Comparison of ENCODE assay signal across 21 cellular contexts in the genomic region with DNA sequence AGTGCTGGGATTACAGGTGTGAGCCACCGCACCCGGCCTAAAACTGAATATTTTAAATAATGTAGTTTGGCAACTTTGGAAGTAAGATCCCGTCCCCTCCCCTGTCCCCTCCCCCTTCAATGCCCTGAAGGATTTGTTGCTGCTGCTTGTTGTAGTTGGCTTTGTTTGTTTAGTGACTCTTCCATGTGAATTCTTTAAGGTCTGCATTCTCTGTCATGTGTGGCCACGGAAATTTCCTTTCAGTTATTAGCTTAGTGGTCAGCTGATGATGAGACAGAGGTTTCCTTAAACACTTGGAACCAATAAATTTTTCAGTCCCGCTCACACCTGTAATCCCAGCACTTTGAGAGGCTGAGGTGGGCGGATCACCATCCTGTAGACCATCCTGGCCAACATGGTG.
DNase-seq lines count a peak whose midpoint lies in the region; ATAC-seq, FAIRE-seq and TF ChIP-seq lines count a peak whose summit lies in the region.
"Had no signal": no experiment of that assay in that cellular context is flagged by ENCODE, and none has a peak within 500 bp of the region (broad histone marks: within the 10 kb centered on the region; RNA-seq: fewer than 3 reads in every experiment).

No MANE protein-coding gene starts in this region.

- H2AFZ ChIP-seq in GM12878 (ENCODE audit: control insufficient read depth, low read depth, low read length) = no peak overlapping the region

- no peak for FAIRE-seq in A549 (lab: Jason Lieb, UNC)
- FAIRE-seq in GM12878 (lab: Jason Lieb, UNC) = peak; percentile 64

- RAD21 ChIA-PET in GM12878 (lab: Charles Lee; ENCODE audit: unreplicated experiment) = no interaction called here

- no peaks in the 10 kb centered on the region for H3K9me3 ChIP-seq in A549
- no peaks in the 10 kb centered on the region for H3K9me3 ChIP-seq in GM12878 (replicated peaks; ENCODE audit: control insufficient read depth, insufficient read depth, low read length)
- H3K9me3 ChIP-seq: BLaER1, MG63 had no signal

- TF ChIP-seq RAD21 in A549 (conservative IDR thresholded peaks at IDR 0.05 in 1 of 2, IDR thresholded peaks at IDR 0.05 in 1 of 2) (no peak), GM12878 (IDR thresholded peaks at IDR 0.05; ENCODE audit: insufficient read depth, low read depth, low read length) (no peak)

- TF ChIP-seq POLR2A in A549 (IDR thresholded peaks at IDR 0.05; ENCODE audit: low read length) = no peak
- TF ChIP-seq POLR2A in GM12878 (IDR thresholded peaks at IDR 0.05; ENCODE audit: low read depth, low read length) = no peak

- 48% methylated on average over 6 of the region's 6 CpGs for WGBS in A549 (ENCODE audit: missing lambda C conversion rate)
- 67% methylated on average over 6 of the region's 6 CpGs for WGBS in GM12878 (ENCODE audit: insufficient coverage, insufficient replicate concordance, low lambda C conversion rate, missing lambda C conversion rate)

- H3K79me2 ChIP-seq in GM12878 (ENCODE audit: control insufficient read depth, insufficient read depth, low read length) = no peaks in the 10 kb centered on the region

- no peak overlapping the region for H3K9ac ChIP-seq in GM12878 (ENCODE audit: control insufficient read depth, insufficient read depth, low read length)
- H3K9ac ChIP-seq: BLaER1, KMS-11 had no signal

- H3K27ac ChIP-seq in A549 (no peak overlapping the region), GM12878 (ENCODE audit: control insufficient read depth, insufficient read depth) (no peak overlapping the region)
- H3K27ac ChIP-seq: BLaER1, KMS-11 had no signal

- H3K4me3 ChIP-seq in A549 (no peak overlapping the region), GM12878 (no peak overlapping the region)
- H3K4me3 ChIP-seq: BLaER1, MG63 had no signal

- no peaks in the 10 kb centered on the region for H4K20me1 ChIP-seq in GM12878 (ENCODE audit: control insufficient read depth, insufficient read depth)
- H4K20me1 ChIP-seq: BLaER1 had no signal

- no peak for TF ChIP-seq EP300 in A549 (IDR thresholded peaks at IDR 0.05)
- TF ChIP-seq EP300 in GM12878 (IDR thresholded peaks at IDR 0.05; ENCODE audit: borderline replicate concordance in 1 of 2, control insufficient read depth in 1 of 2, low read depth in 2 of 2, low read length in 2 of 2) = no peak

- SMC1A ChIA-PET in GM12878 (lab: Charles Lee; ENCODE audit: uncharacterized antibody, unreplicated experiment) = no interaction called here

- H3K4me1 ChIP-seq in A549 = peaks cover 9% of the 10 kb centered on the region; the same call in 1 of the 3 replicates
- H3K4me1 ChIP-seq in GM12878 (ENCODE audit: control insufficient read depth, insufficient read depth, low read length) = peaks cover 4% of the 10 kb centered on the region; the same call in 1 of the 2 replicates
- H3K4me1 ChIP-seq: BLaER1 had no signal

- POLR2A ChIA-PET in A549 (lab: Yijun Ruan, JAX) = no interaction called here
- POLR2A ChIA-PET in GM12878 (lab: Charles Lee) = no interaction called here

- TF ChIP-seq CTCF in A549 (IDR thresholded peaks at IDR 0.05) = no peak
- TF ChIP-seq CTCF in GM12878 (IDR thresholded peaks at IDR 0.05 in 2 of 3, conservative IDR thresholded peaks at IDR 0.05 in 1 of 3; ENCODE audit: control insufficient read depth in 2 of 3, extremely low read depth in 1 of 3, insufficient read depth in 1 of 3, low read depth in 3 of 3, low read length in 3 of 3) = no peak

- BruUV-seq in GM12878 (replicated peaks; lab: Mats Ljungman, UMichigan) = no TSS peak

- DNase-seq in A549 (ENCODE audit: low read depth in 1 of 2, low spot score in 1 of 2) (peak; percentile 9 to 14), HT1080 (ENCODE audit: low read depth) (peak; percentile 10), GM12878 (ENCODE audit: low read depth, low spot score) (no peak), kidney glomerular epithelial cell (lab: John Stamatoyannopoulos, UW) (peak; percentile 12), NCI-H2107 treated with DMSO at 0.1 percent for 48 hours (lab: John Stamatoyannopoulos, UW; ENCODE audit: unreplicated experiment) (no peak), EL (no peak), GM19238 (ENCODE audit: insufficient read length, low spot score) (no peak)
- DNase-seq: Calu3; CD4-positive, alpha-beta memory T cell; H9; MG63; NCI-H1048; NCI-H1436 treated with DMSO at 0.1 percent for 48 hours; NCI-H2081 treated with DMSO at 0.1 percent for 48 hours; NCI-H510A; NCI-H748 treated with DMSO at 0.1 percent for 48 hours; NK-92 treated with Interleukin-12 subunit alpha and Interleukin-12 subunit beta, amount 100 ng/mL, for 24 hours; SHP77 treated with DMSO at 0.1 percent for 48 hours had no signal

- 0 out of 3 replicates have a peak overlapping the region, but pooled peaks have one; percentile 14 for H3K4me2 ChIP-seq in A549
- no peak overlapping the region for H3K4me2 ChIP-seq in GM12878 (ENCODE audit: control insufficient read depth, insufficient read depth)
- H3K4me2 ChIP-seq: BLaER1, KMS-11 had no signal

- in situ Hi-C loops in GM12878 (cut with MboI) = no loop called here

- intact Hi-C loops in GM12878 (cut with micrococcal nuclease; ENCODE audit: unreplicated experiment) = no loop called here

- H3K36me3 ChIP-seq in GM12878 (ENCODE audit: control insufficient read depth in 2 of 2, insufficient read depth in 2 of 2, low read length in 1 of 2) = no peaks in the 10 kb centered on the region
- H3K36me3 ChIP-seq: BLaER1, MG63 had no signal

- H3K27me3 ChIP-seq in GM12878 (replicated peaks in 1 of 2; ENCODE audit: control insufficient read depth in 2 of 2, insufficient read depth in 2 of 2, low read length in 1 of 2) = no peaks in the 10 kb centered on the region
- H3K27me3 ChIP-seq: BLaER1, MG63 had no signal

- CTCF ChIA-PET in A549 (lab: Yijun Ruan, JAX) (no interaction called here), GM12878 (lab: Yijun Ruan, JAX) (no interaction called here)

- peak in 1 of 2 experiments; percentile 43; a peak in 1 of 6 replicates for ATAC-seq in A549
- no peak for ATAC-seq in GM12878
- no peak for ATAC-seq in GM18502 (IDR thresholded peaks at IDR 0.05; ENCODE audit: poor library complexity, unreplicated experiment)

TF ChIP-seq in A549, 52 proteins besides CTCF, POLR2A, EP300 and RAD21:
- TF ChIP-seq HOXA7 (CRISPR knock-in tag; IDR thresholded peaks at IDR 0.05) (no peak), SMC3 (IDR thresholded peaks at IDR 0.05) (no peak), FOSL2 (IDR thresholded peaks at IDR 0.05) (no peak), FOSL2 (CRISPR knock-in tag; IDR thresholded peaks at IDR 0.05) (peak; percentile 25; the same call in 1 of the 2 replicates), CHD2 (IDR thresholded peaks at IDR 0.05; ENCODE audit: low read length, partially characterized antibody) (no peak)

TF ChIP-seq in GM12878, 131 proteins besides CTCF, POLR2A, EP300 and RAD21:
- TF ChIP-seq RFX5 (IDR thresholded peaks at IDR 0.05; ENCODE audit: low read depth, low read length) = no peak
- no peak for TF ChIP-seq MEF2B (IDR thresholded peaks at IDR 0.05; ENCODE audit: partially characterized antibody, poor library complexity, severe bottlenecking)
- TF ChIP-seq, protein P1, sequence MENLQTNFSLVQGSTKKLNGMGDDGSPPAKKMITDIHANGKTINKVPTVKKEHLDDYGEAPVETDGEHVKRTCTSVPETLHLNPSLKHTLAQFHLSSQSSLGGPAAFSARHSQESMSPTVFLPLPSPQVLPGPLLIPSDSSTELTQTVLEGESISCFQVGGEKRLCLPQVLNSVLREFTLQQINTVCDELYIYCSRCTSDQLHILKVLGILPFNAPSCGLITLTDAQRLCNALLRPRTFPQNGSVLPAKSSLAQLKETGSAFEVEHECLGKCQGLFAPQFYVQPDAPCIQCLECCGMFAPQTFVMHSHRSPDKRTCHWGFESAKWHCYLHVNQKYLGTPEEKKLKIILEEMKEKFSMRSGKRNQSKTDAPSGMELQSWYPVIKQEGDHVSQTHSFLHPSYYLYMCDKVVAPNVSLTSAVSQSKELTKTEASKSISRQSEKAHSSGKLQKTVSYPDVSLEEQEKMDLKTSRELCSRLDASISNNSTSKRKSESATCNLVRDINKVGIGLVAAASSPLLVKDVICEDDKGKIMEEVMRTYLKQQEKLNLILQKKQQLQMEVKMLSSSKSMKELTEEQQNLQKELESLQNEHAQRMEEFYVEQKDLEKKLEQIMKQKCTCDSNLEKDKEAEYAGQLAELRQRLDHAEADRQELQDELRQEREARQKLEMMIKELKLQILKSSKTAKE (IDR thresholded peaks at IDR 0.05; ENCODE audit: low read depth, poor library complexity, severe bottlenecking) = no peak
- no peak for TF ChIP-seq YBX1 (IDR thresholded peaks at IDR 0.05)
- TF ChIP-seq, protein P2, sequence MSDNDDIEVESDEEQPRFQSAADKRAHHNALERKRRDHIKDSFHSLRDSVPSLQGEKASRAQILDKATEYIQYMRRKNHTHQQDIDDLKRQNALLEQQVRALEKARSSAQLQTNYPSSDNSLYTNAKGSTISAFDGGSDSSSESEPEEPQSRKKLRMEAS (IDR thresholded peaks at IDR 0.05; ENCODE audit: low read depth, low read length) = no peak
- TF ChIP-seq PML (IDR thresholded peaks at IDR 0.05; ENCODE audit: low read length) = no peak
- no peak for TF ChIP-seq MXI1 (IDR thresholded peaks at IDR 0.05; ENCODE audit: low read depth, low read length)
- no peak for TF ChIP-seq JUNB (IDR thresholded peaks at IDR 0.05)
- no peak for TF ChIP-seq MYB (IDR thresholded peaks at IDR 0.05; ENCODE audit: borderline replicate concordance, low read depth, low read length)
- no peak for TF ChIP-seq FOS (IDR thresholded peaks at IDR 0.05; ENCODE audit: borderline replicate concordance, extremely low read depth, insufficient read length)
- TF ChIP-seq, protein P3, sequence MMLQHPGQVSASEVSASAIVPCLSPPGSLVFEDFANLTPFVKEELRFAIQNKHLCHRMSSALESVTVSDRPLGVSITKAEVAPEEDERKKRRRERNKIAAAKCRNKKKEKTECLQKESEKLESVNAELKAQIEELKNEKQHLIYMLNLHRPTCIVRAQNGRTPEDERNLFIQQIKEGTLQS (IDR thresholded peaks at IDR 0.05; ENCODE audit: borderline replicate concordance, extremely low read depth, low read depth, low read length) = no peak
- no peak for TF ChIP-seq CHD2 (IDR thresholded peaks at IDR 0.05; ENCODE audit: borderline replicate concordance, low read depth, low read length)
- no peak for TF ChIP-seq MTA3 (IDR thresholded peaks at IDR 0.05; ENCODE audit: borderline replicate concordance, low read length)

Comparison
In these comparisons a context has a peak if more than half of its experiments do, and no peak if none do; other contexts are left out.
1. DNase-seq: peak in A549 (2 of 2), HT1080 (single experiment) and kidney glomerular epithelial cell (single experiment); none in GM12878 (single experiment), NCI-H2107 treated with DMSO at 0.1 percent for 48 hours (single experiment), EL (single experiment) and GM19238 (single experiment).